7 cellular contexts compared by ENCODE assay signal in genomic region chr1:12229386-12229834, GRCh38. TPM values are rescaled to one million over a fixed set of nuclear protein-coding genes. Genes with fewer than 3 reads are reported as not detected.
DNase-seq lines count a peak whose midpoint lies in the region; ATAC-seq and TF ChIP-seq lines count a peak whose summit lies in the region.

No MANE protein-coding gene starts in this region.

- H3K4me1 ChIP-seq in GM23248 (ENCODE audit: insufficient read depth) (peaks cover 13% of the 10 kb centered on the region; the same call in 1 of the 2 replicates), PC-9 (replicated peaks; ENCODE audit: insufficient read depth) (peaks cover 11% of the 10 kb centered on the region; the same call in 1 of the 2 replicates), smooth muscle cell (ENCODE audit: low read depth) (peaks cover 5% of the 10 kb centered on the region)

- no TSS peak for BruUV-seq in PC-9 (replicated peaks; lab: Mats Ljungman, UMichigan)

- no peaks in the 10 kb centered on the region for H3K9me2 ChIP-seq in GM23248 (ENCODE audit: insufficient read depth)
- H3K9me2 ChIP-seq in PC-9 (ENCODE audit: insufficient read depth) = no peaks in the 10 kb centered on the region

- H3K9ac ChIP-seq in GM23248 (peak overlapping the region; percentile 89; the same call in 1 of the 2 replicates), smooth muscle cell (ENCODE audit: low read depth) (no peak overlapping the region)

- POLR2A ChIA-PET in PC-9 (lab: Charles Lee; ENCODE audit: unreplicated experiment) = no interaction called here

- H2AFZ ChIP-seq in GM23248 = peak overlapping the region; percentile 79
- H2AFZ ChIP-seq in PC-9 = no peak overlapping the region
- peak overlapping the region; percentile 94 for H2AFZ ChIP-seq in smooth muscle cell (ENCODE audit: low read depth)

- intact Hi-C loops in PC-9 (cut with micrococcal nuclease; ENCODE audit: unreplicated experiment) = no loop called here

- WGBS in GM23248 (ENCODE audit: low coverage in 1 of 2, low lambda C conversion rate in 2 of 2, missing lambda C conversion rate in 2 of 2), 2 experiments = 45 to 54% methylated on average over 13 of the region's 13 CpGs
- WGBS in smooth muscle cell (ENCODE audit: low lambda C conversion rate) = 78% methylated on average over 13 of the region's 13 CpGs

- H3K27ac ChIP-seq in GM23248 = no peak overlapping the region
- H3K27ac ChIP-seq in PC-9 = no peak overlapping the region
- H3K27ac ChIP-seq in smooth muscle cell (ENCODE audit: low read depth) = no peak overlapping the region

- CTCF ChIA-PET in PC-9 (lab: Charles Lee) = no interaction called here

- no peak overlapping the region for H3K4me2 ChIP-seq in GM23248 (ENCODE audit: unreplicated experiment)
- H3K4me2 ChIP-seq in PC-9 = 0 out of 2 replicates have a peak overlapping the region, but pooled peaks have one; percentile 14
- H3K4me2 ChIP-seq in smooth muscle cell = peak overlapping the region; percentile 69

- H3K4me3 ChIP-seq in GM23248 (peak overlapping the region; percentile 92), PC-9 (no peak overlapping the region), epithelial cell of proximal tubule (ENCODE audit: low read depth, low read length) (peak overlapping the region; percentile 84), smooth muscle cell (peak overlapping the region; percentile 99)

- H3K79me2 ChIP-seq in GM23248 (ENCODE audit: insufficient read depth) = peaks cover 46% of the 10 kb centered on the region
- peaks cover 27% of the 10 kb centered on the region; the same call in 1 of the 2 replicates for H3K79me2 ChIP-seq in PC-9 (ENCODE audit: low read depth)
- H3K79me2 ChIP-seq in smooth muscle cell (ENCODE audit: low read depth) = peaks cover 33% of the 10 kb centered on the region

- H4K20me1 ChIP-seq in GM23248 (ENCODE audit: insufficient read depth) = no peaks in the 10 kb centered on the region; the same call in 1 of the 2 replicates
- H4K20me1 ChIP-seq in PC-9 (ENCODE audit: insufficient read depth) = no peaks in the 10 kb centered on the region
- peaks cover 33% of the 10 kb centered on the region for H4K20me1 ChIP-seq in smooth muscle cell (ENCODE audit: low read depth)

- no peaks in the 10 kb centered on the region for H3K9me3 ChIP-seq in GM23248 (ENCODE audit: low read depth)
- no peaks in the 10 kb centered on the region for H3K9me3 ChIP-seq in PC-9 (ENCODE audit: insufficient read depth, low read depth)
- H3K9me3 ChIP-seq in smooth muscle cell (replicated peaks; ENCODE audit: low read depth) = no peaks in the 10 kb centered on the region

- H3K27me3 ChIP-seq in GM23248 (replicated peaks; ENCODE audit: insufficient read depth) (no peaks in the 10 kb centered on the region), PC-9 (ENCODE audit: insufficient read depth, low read depth) (no peaks in the 10 kb centered on the region), smooth muscle cell (ENCODE audit: low read depth) (no peaks in the 10 kb centered on the region)

- in situ Hi-C loops in GM23248 (cut with MboI) = no loop called here

- no peak for ATAC-seq in HG03571 (IDR thresholded peaks at IDR 0.05; ENCODE audit: unreplicated experiment)

- DNase-seq in GM23248 (no peak), PC-9 (no peak), epithelial cell of proximal tubule (ENCODE audit: low read depth) (no peak), smooth muscle cell (lab: John Stamatoyannopoulos, UW; ENCODE audit: unreplicated experiment) (no peak), NCI-H2107 (lab: John Stamatoyannopoulos, UW) (no peak)
- no peak for DNase-seq in stimulated activated CD4-positive, alpha-beta T cell treated with anti-CD3 and anti-CD28 coated beads, Interleukin-2, amount 100 ng/mL, for 48 hours

- TF ChIP-seq CTCF in PC-9 (conservative IDR thresholded peaks at IDR 0.05) (no peak), epithelial cell of proximal tubule (conservative IDR thresholded peaks at IDR 0.05; ENCODE audit: low read depth, low read length) (no peak), smooth muscle cell (IDR thresholded peaks at IDR 0.05; ENCODE audit: borderline replicate concordance, insufficient read depth, poor library complexity, severe bottlenecking) (no peak)

- no peaks in the 10 kb centered on the region for H3K36me3 ChIP-seq in GM23248 (ENCODE audit: low read depth)
- H3K36me3 ChIP-seq in PC-9 (ENCODE audit: low read depth) = no peaks in the 10 kb centered on the region
- no peaks in the 10 kb centered on the region for H3K36me3 ChIP-seq in smooth muscle cell (ENCODE audit: low read depth)

- H3F3A ChIP-seq in GM23248 (ENCODE audit: insufficient read depth) (no peaks in the 10 kb centered on the region), PC-9 (ENCODE audit: insufficient read depth, low read depth) (peaks cover 8% of the 10 kb centered on the region; the same call in 1 of the 2 replicates), smooth muscle cell (ENCODE audit: low read depth) (no peaks in the 10 kb centered on the region)

RNA-seq across cellular contexts. Expression of gene VPS13D, which starts 0.4 kb away (rescaled TPM):
- 16.4 and 18.7 TPM in 2 replicates for total RNA-seq in GM23248 (2014; rRNA removed; shearing (Covaris generic))
- polyA plus RNA-seq in GM23248 (2016; fragmentation: Nextera tagmentation; extraction: Ambion mirVana) (5.6 and 6.8 TPM in 2 replicates), smooth muscle cell (3.5 and 7.5 TPM in 2 replicates)
- total RNA-seq in PC-9 (2021) (31.1 and 36.2 TPM in 2 replicates), epithelial cell of proximal tubule (12.8 and 13.8 TPM in 2 replicates), smooth muscle cell (20.0 and 23.2 TPM in 2 replicates)
